In the genomic region with DNA sequence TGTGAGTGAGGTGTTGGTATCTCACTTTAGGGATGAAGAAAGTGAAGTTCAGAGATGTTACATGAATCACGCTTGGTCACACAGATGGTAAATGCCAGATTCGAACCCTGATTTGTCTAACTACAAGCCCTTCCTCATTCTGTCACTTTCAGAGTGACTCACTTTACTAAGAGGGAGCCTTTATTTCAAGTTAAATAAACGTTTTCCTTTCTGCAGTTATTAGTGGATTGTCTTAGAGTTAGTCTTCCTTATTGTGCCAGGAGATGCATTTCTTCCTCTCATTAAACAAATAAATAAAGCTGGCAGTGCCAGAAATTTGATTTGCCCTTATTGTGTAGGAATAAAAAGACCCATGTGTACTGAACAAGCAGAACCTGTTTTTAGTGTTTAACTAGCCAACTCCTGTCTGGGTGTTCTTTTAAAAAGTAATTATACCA, we compare ENCODE assay signal across 8 cellular contexts.
DNase-seq lines count a peak whose midpoint lies in the region; ATAC-seq and TF ChIP-seq lines count a peak whose summit lies in the region.

No MANE protein-coding gene starts in this region.

- ATAC-seq in PC-3: peak; percentile 52
- no peak for ATAC-seq in GM19452 (IDR thresholded peaks at IDR 0.05; ENCODE audit: unreplicated experiment)
- ATAC-seq in HG03342 (IDR thresholded peaks at IDR 0.05; ENCODE audit: unreplicated experiment): no peak

- H3K27ac ChIP-seq in HEK293 (ENCODE audit: extremely low read depth, low read depth, low read length) (no peak overlapping the region), PC-3 (ENCODE audit: low read length) (peak overlapping the region; percentile 59), mucosa of rectum (ENCODE audit: low read depth in 2 of 2, low read length in 2 of 2) (peak overlapping the region; percentile 91)

- no peak overlapping the region for H2AFZ ChIP-seq in PC-3 (ENCODE audit: low read length)

- peak; percentile 73 for DNase-seq in DMS153 (lab: John Stamatoyannopoulos, UW)
- peak; percentile 85 for DNase-seq in PC-3
- DNase-seq in ACHN: no peak
- no peak for DNase-seq in NCI-H446 (lab: John Stamatoyannopoulos, UW)

- in situ Hi-C loops in ACHN (cut with HindIII; ENCODE audit: low pct_ligation_motif_present, low pct_unique_long_range_greater_than_20kb, low sequenced_read_pairs): no loop called here

- peaks cover 26% of the 10 kb centered on the region for H3K79me2 ChIP-seq in PC-3 (ENCODE audit: low read length)

- H3K27me3 ChIP-seq in PC-3 (ENCODE audit: low read length) (no peaks in the 10 kb centered on the region), mucosa of rectum (ENCODE audit: control insufficient read depth in 2 of 2, insufficient read depth in 2 of 2, low read length in 2 of 2) (no peaks in the 10 kb centered on the region)

- no peak overlapping the region for H3K4me3 ChIP-seq in HEK293 (ENCODE audit: low read depth, low read length)
- peak overlapping the region; percentile 8; the same call in 1 of the 2 replicates for H3K4me3 ChIP-seq in PC-3 (ENCODE audit: low read length)
- H3K4me3 ChIP-seq in mucosa of rectum (ENCODE audit: low read length in 2 of 2): peak overlapping the region; percentile 25 to 59

- H4K20me1 ChIP-seq in PC-3 (ENCODE audit: low read length): peaks cover 16% of the 10 kb centered on the region; the same call in 1 of the 2 replicates

- BruUV-seq in PC-3 (replicated peaks; lab: Mats Ljungman, UMichigan): no TSS peak

- POLR2A ChIA-PET in HEK293 (lab: Yijun Ruan, JAX) (no interaction called here), PC-3 (lab: Charles Lee; ENCODE audit: unreplicated experiment) (no interaction called here)

- CTCF ChIA-PET in HEK293 (lab: Yijun Ruan, JAX): interaction anchor here (0.9 to 1.1 kb wide), 2 partner anchors 50 to 57 kb away, joined by 3 read pairs; no protein-coding TSS in a partner anchor
- CTCF ChIA-PET in PC-3 (lab: Charles Lee): interaction anchor here (0.6 kb wide), 1 partner anchor 246 kb away, joined by 3 read pairs; no protein-coding TSS in a partner anchor

- no peak for TF ChIP-seq CTCF in HEK293 (tag by site-specific recombination; IDR thresholded peaks at IDR 0.05)
- TF ChIP-seq CTCF in PC-3 (conservative IDR thresholded peaks at IDR 0.05; ENCODE audit: low read depth, low read length): no peak

- no peak overlapping the region for H3K9ac ChIP-seq in PC-3 (ENCODE audit: low read length)
- peak overlapping the region; percentile 48 to 66 for H3K9ac ChIP-seq in mucosa of rectum (ENCODE audit: low read depth in 1 of 2, low read length in 2 of 2)

- peaks cover 29% of the 10 kb centered on the region for H3K4me1 ChIP-seq in HEK293 (ENCODE audit: control insufficient read depth, insufficient read depth, low read length)
- peaks cover 48% of the 10 kb centered on the region for H3K4me1 ChIP-seq in PC-3 (ENCODE audit: insufficient read depth, low read length)
- H3K4me1 ChIP-seq in mucosa of rectum (ENCODE audit: control insufficient read depth in 2 of 2, insufficient read depth in 2 of 2, low read length in 2 of 2): peaks cover 40 to 46% of the 10 kb centered on the region in 2 donors

- H3K9me2 ChIP-seq in PC-3 (replicated peaks; ENCODE audit: low read length): no peaks in the 10 kb centered on the region

- intact Hi-C loops in PC-3 (cut with micrococcal nuclease): loop anchor here (5.0 kb wide), 1 partner anchor 49 kb away; no protein-coding TSS in a partner anchor

- H3K4me2 ChIP-seq in PC-3 (ENCODE audit: low read length): peak overlapping the region; percentile 58

- H3K9me3 ChIP-seq in HEK293 (ENCODE audit: control insufficient read depth, insufficient read depth, low read depth, low read length) (no peaks in the 10 kb centered on the region), PC-3 (ENCODE audit: low read length) (no peaks in the 10 kb centered on the region), mucosa of rectum (ENCODE audit: control insufficient read depth in 2 of 2, low read length in 2 of 2) (no peaks in the 10 kb centered on the region)

- H3F3A ChIP-seq in PC-3 (ENCODE audit: low read length, unreplicated experiment): no peaks in the 10 kb centered on the region

- H3K36me3 ChIP-seq in HEK293 (ENCODE audit: control insufficient read depth in 2 of 2, insufficient read depth in 1 of 2, low read length in 2 of 2): peaks cover 0 to 8% of the 10 kb centered on the region in 2 experiments; a peak in 2 of 3 replicates
- 0 out of 2 replicates have a peak, but pooled peaks cover 6% of the 10 kb centered on the region for H3K36me3 ChIP-seq in PC-3 (ENCODE audit: low read depth, low read length)
- no peaks in the 10 kb centered on the region for H3K36me3 ChIP-seq in mucosa of rectum (ENCODE audit: control insufficient read depth in 2 of 2, insufficient read depth in 2 of 2, low read length in 2 of 2)

TF ChIP-seq in HEK293, 187 proteins besides CTCF, POLR2A, EP300 and RAD21:
- TF ChIP-seq PRDM6 (tag by site-specific recombination; IDR thresholded peaks at IDR 0.05) (peak; percentile 27; the same call in 1 of the 2 replicates), ZFP41 (tag by site-specific recombination; IDR thresholded peaks at IDR 0.05; ENCODE audit: borderline replicate concordance) (no peak)

Comparison
In these comparisons a context has a peak if more than half of its experiments do, and no peak if none do; other contexts are left out.
1. DNase-seq: peak in DMS153 (single experiment) and PC-3 (single experiment); none in ACHN (single experiment) and NCI-H446 (0 of 2).